In genomic region chr1:93955765-93956164, GRCh38 we compare ENCODE assay signal across 33 cellular contexts.
"Had no signal": no experiment of that assay in that cellular context is flagged by ENCODE, and none has a peak within 500 bp of the region (broad histone marks: within the 10 kb centered on the region; RNA-seq: fewer than 3 reads in every experiment).

No MANE protein-coding gene starts in this region.

- H3K27ac ChIP-seq: adrenal gland, body of pancreas, brain microvascular endothelial cell, breast epithelium, VCaP had no signal

- FAIRE-seq: astrocyte, TTC549 had no signal

- H3K36me3 ChIP-seq: adrenal gland, brain microvascular endothelial cell, breast epithelium had no signal

- H3K27me3 ChIP-seq: adrenal gland, body of pancreas, brain microvascular endothelial cell, breast epithelium had no signal

- H3K9me3 ChIP-seq: body of pancreas had no signal

- H3K4me3 ChIP-seq: adrenal gland, body of pancreas, breast epithelium had no signal

- H3K4me1 ChIP-seq: adrenal gland, breast epithelium had no signal

- DNase-seq: activated B cell treated with CpG ODN at 0.5 μM for 24 hours; activated CD4-positive, alpha-beta memory T cell treated with anti-CD3 and anti-CD28 coated beads for 36 hours; activated CD4-positive, alpha-beta T cell treated with anti-CD3 and anti-CD28 coated beads for 4 hours; activated CD4-positive, alpha-beta T cell treated with anti-CD3 and anti-CD28 coated beads, Interleukin-2, amount 10 ng/mL, durations not matched to agents 24 days and 14 days; activated CD4-positive, alpha-beta T cell treated with anti-CD3 and anti-CD28 coated beads, Interleukin-2, amount 50 U/mL, for 1 hour; activated CD4-positive, alpha-beta T cell treated with anti-CD3 and anti-CD28 coated beads, Interleukin-2, amount 50 U/mL, for 4 hours; activated CD4-positive, CD25-positive, alpha-beta regulatory T cell treated with anti-CD3 and anti-CD28 coated beads, Interleukin-2, amount 50 U/mL, for 72 hours; activated CD8-positive, alpha-beta memory T cell treated with anti-CD3 and anti-CD28 coated beads, Interleukin-2, amount 50 U/mL, for 4 hours; activated CD8-positive, alpha-beta T cell treated with anti-CD3 and anti-CD28 coated beads for 36 hours; activated effector memory CD4-positive, alpha-beta T cell treated with anti-CD3 and anti-CD28 coated beads, Interleukin-2, amount 50 U/mL, for 16 hours; activated gamma-delta T cell treated with Interleukin-2 at 50 U/mL for 16 hours; activated naive CD4-positive, alpha-beta T cell; activated naive CD4-positive, alpha-beta T cell treated with anti-CD3 and anti-CD28 coated beads for 36 hours; activated naive CD4-positive, alpha-beta T cell treated with anti-CD3 and anti-CD28 coated beads, Interleukin-2, amount 50 U/mL, for 16 hours; activated naive CD8-positive, alpha-beta T cell treated with anti-CD3 and anti-CD28 coated beads for 36 hours; activated T-cell treated with anti-CD3 and anti-CD28 coated beads for 4 hours; activated T-cell treated with anti-CD3 and anti-CD28 coated beads, Interleukin-2, amount 50 U/mL, for 1 hour; activated T-cell treated with anti-CD3 and anti-CD28 coated beads, Interleukin-2, amount 50 U/mL, for 4 hours; activated T-cell treated with anti-CD3 and anti-CD28 coated beads, Interleukin-2, amount 50 U/mL, for 72 hours; adrenal gland; amniotic stem cell; aorta; body of pancreas; brain microvascular endothelial cell; central memory CD4-positive, alpha-beta T cell; T-helper 2 cell; T-helper 9 cell had no signal

- ATAC-seq: activated CD8-positive, alpha-beta T cell treated with anti-CD3 and anti-CD28 coated beads for 36 hours; activated naive CD4-positive, alpha-beta T cell treated with anti-CD3 and anti-CD28 coated beads, Interleukin-2, amount 50 U/mL, for 72 hours; activated T-cell treated with anti-CD3 and anti-CD28 coated beads, Interleukin-2, amount 50 U/mL, for 4 hours; activated T-helper 17 cell treated with anti-CD3 and anti-CD28 coated beads, Interleukin-2, amount 50 U/mL, for 72 hours; body of pancreas had no signal
